Comparison of ENCODE assay signal across 12 cellular contexts in genomic region chr9:105246656-105247162, GRCh38. TPM values are rescaled to one million over a fixed set of nuclear protein-coding genes. Genes with fewer than 3 reads are reported as not detected.
A peak's percentile ranks its signal among the peaks of the same experiment; 100 is the strongest.
DNase-seq lines count a peak whose midpoint lies in the region; ATAC-seq and TF ChIP-seq lines count a peak whose summit lies in the region.
"Had no signal": no experiment of that assay in that cellular context is flagged by ENCODE, and none has a peak within 500 bp of the region (broad histone marks: within the 10 kb centered on the region; RNA-seq: fewer than 3 reads in every experiment).

No MANE protein-coding gene starts in this region.

- WGBS in mesenchymal stem cell, result 67% methylated on average over 4 of the region's 5 CpGs

- H2BK120ac ChIP-seq in mesenchymal stem cell (ENCODE audit: low read depth, low read length), result no peak overlapping the region

- H3K23ac ChIP-seq in mesenchymal stem cell (ENCODE audit: low read length in 2 of 2), result no peak overlapping the region

- H3K4me2 ChIP-seq in KMS-11 (peak overlapping the region; percentile 97), mesenchymal stem cell (ENCODE audit: low read length, poor library complexity, severe bottlenecking) (no peak overlapping the region)

- H3K18ac ChIP-seq in mesenchymal stem cell (ENCODE audit: low read depth in 1 of 2, low read length in 2 of 2), result no peak overlapping the region

- H3K14ac ChIP-seq in mesenchymal stem cell (ENCODE audit: low read length in 2 of 2), result no peak overlapping the region

- H2BK15ac ChIP-seq in mesenchymal stem cell (ENCODE audit: low read depth, poor library complexity, severe bottlenecking), result no peak overlapping the region

- peak overlapping the region; percentile 91 for H3K9ac ChIP-seq in KMS-11
- H3K9ac ChIP-seq in mesenchymal stem cell (ENCODE audit: low read length), result peak overlapping the region; percentile 90

- no peaks in the 10 kb centered on the region; the same call in 1 of the 2 replicates for H4K20me1 ChIP-seq in KMS-11 (ENCODE audit: insufficient read depth)

- H2BK12ac ChIP-seq in mesenchymal stem cell (ENCODE audit: low read length in 2 of 2), result no peak overlapping the region

- H4K8ac ChIP-seq in mesenchymal stem cell (ENCODE audit: low read length), result no peak overlapping the region

- H4K91ac ChIP-seq in mesenchymal stem cell (ENCODE audit: low read length), result no peak overlapping the region

- no peak overlapping the region for H2AK5ac ChIP-seq in mesenchymal stem cell (ENCODE audit: low read length, severe bottlenecking)

- no peak overlapping the region for H3K4ac ChIP-seq in mesenchymal stem cell (ENCODE audit: low read depth in 1 of 2, low read length in 2 of 2)

- no peaks in the 10 kb centered on the region for H3K9me3 ChIP-seq in mesenchymal stem cell (ENCODE audit: control insufficient read depth, low read length)

- H3K36me3 ChIP-seq in ACC112 (ENCODE audit: insufficient read depth, low read length) (no peaks in the 10 kb centered on the region), KMS-11 (ENCODE audit: insufficient read depth) (no peaks in the 10 kb centered on the region), mesenchymal stem cell (ENCODE audit: control insufficient read depth in 1 of 2, insufficient read depth in 2 of 2, low read depth in 1 of 2, low read length in 2 of 2) (no peaks in the 10 kb centered on the region), H7 (replicated peaks; ENCODE audit: control insufficient read depth, insufficient read depth, low read length) (no peaks in the 10 kb centered on the region)

- H3K79me2 ChIP-seq in ACC112 (ENCODE audit: control insufficient read depth, insufficient read depth, low read length, unreplicated experiment) (peaks cover 63% of the 10 kb centered on the region), KMS-11 (ENCODE audit: insufficient read depth, low read depth) (peaks cover 68% of the 10 kb centered on the region)

- no peak overlapping the region for H2BK5ac ChIP-seq in mesenchymal stem cell (ENCODE audit: low read depth, low read length, poor library complexity, severe bottlenecking)

- H3K4me1 ChIP-seq in ACC112 (ENCODE audit: control insufficient read depth, insufficient read depth, low read length, unreplicated experiment) (peaks cover 31% of the 10 kb centered on the region), KMS-11 (ENCODE audit: low read depth, poor library complexity, severe bottlenecking) (peaks cover 67% of the 10 kb centered on the region), mesenchymal stem cell (ENCODE audit: control insufficient read depth, insufficient read depth, low read depth, low read length) (no peaks in the 10 kb centered on the region), foreskin keratinocyte (peaks cover 12% of the 10 kb centered on the region)

- H3K4me3 ChIP-seq in ACC112 (ENCODE audit: low read depth, low read length) (peak overlapping the region; percentile 96), KMS-11 (IDR thresholded peaks at IDR 0.05; ENCODE audit: insufficient read depth, low read depth, low read length) (peak overlapping the region; percentile 58), cardiac fibroblast (replicated peaks in 1 of 2; ENCODE audit: low read depth in 2 of 2, low read length in 2 of 2) (peak overlapping the region; percentile 5 to 83), mesenchymal stem cell (ENCODE audit: insufficient read depth in 1 of 2, low read depth in 1 of 2, low read length in 2 of 2) (peak overlapping the region in 1 of 2 experiments; percentile 92), H7 (ENCODE audit: insufficient read depth, low read depth, low read length) (no peak overlapping the region)

- DNase-seq in cardiac fibroblast (ENCODE audit: low read depth in 2 of 2) (peak; percentile 25 to 44), mesenchymal stem cell (no peak), H7 (no peak), foreskin keratinocyte (no peak), H4 (ENCODE audit: low spot score) (no peak)
- DNase-seq in activated CD8-positive, alpha-beta memory T cell treated with anti-CD3 and anti-CD28 coated beads, Interleukin-2, amount 50 U/mL, for 48 hours, result no peak
- DNase-seq: CD4-positive, alpha-beta memory T cell; NCI-H1694; SHP77 treated with DMSO at 0.1 percent for 48 hours; stimulated activated naive B cell treated with anti-CD40 and anti-IgM and Interleukin-4, amounts not matched to agents 10 μg/mL and 1 μg/mL and 100 μg/mL, for 72 hours had no signal

- H2AFZ ChIP-seq in ACC112 (ENCODE audit: low read length, unreplicated experiment) (no peak overlapping the region), KMS-11 (ENCODE audit: low read depth) (peak overlapping the region; percentile 24), mesenchymal stem cell (ENCODE audit: low read depth, low read length) (no peak overlapping the region)

- ATAC-seq in foreskin keratinocyte, result no peak
- ATAC-seq: stimulated activated naive B cell treated with anti-CD40 and anti-IgM and Interleukin-4, amounts not matched to agents 10 μg/mL and 1 μg/mL and 100 μg/mL, for 72 hours had no signal

- no peak for TF ChIP-seq CTCF in KMS-11 (conservative IDR thresholded peaks at IDR 0.05; ENCODE audit: low read depth, low read length)
- no peak for TF ChIP-seq CTCF in cardiac fibroblast (IDR thresholded peaks at IDR 0.05; ENCODE audit: low read depth, low read length)
- TF ChIP-seq CTCF in foreskin keratinocyte (conservative IDR thresholded peaks at IDR 0.05), result no peak

- peaks cover 27% of the 10 kb centered on the region for H3K79me1 ChIP-seq in mesenchymal stem cell (replicated peaks; ENCODE audit: low read length, poor library complexity, severe bottlenecking)

- H3K27me3 ChIP-seq in ACC112 (ENCODE audit: insufficient read depth, low read length), result no peaks in the 10 kb centered on the region
- no peaks in the 10 kb centered on the region for H3K27me3 ChIP-seq in KMS-11 (ENCODE audit: insufficient read depth, low read depth)
- no peaks in the 10 kb centered on the region for H3K27me3 ChIP-seq in mesenchymal stem cell (ENCODE audit: control insufficient read depth in 1 of 2, insufficient read depth in 1 of 2, low read length in 2 of 2)
- no peaks in the 10 kb centered on the region for H3K27me3 ChIP-seq in H7 (ENCODE audit: control insufficient read depth, insufficient read depth, low read length)
- H3K27me3 ChIP-seq in foreskin keratinocyte, result no peaks in the 10 kb centered on the region

- H3K27ac ChIP-seq in ACC112 (ENCODE audit: low read depth, low read length) (peak overlapping the region; percentile 66), KMS-11 (peak overlapping the region; percentile 96), mesenchymal stem cell (ENCODE audit: low read length, poor library complexity, severe bottlenecking) (no peak overlapping the region), foreskin keratinocyte (no peak overlapping the region)

RNA-seq across cellular contexts. Expression of gene SLC44A1, which starts 2.3 kb away (rescaled TPM):
- 22.8 TPM for polyA plus RNA-seq in mesenchymal stem cell (2013, experiment 1 of 2)
- polyA plus RNA-seq in mesenchymal stem cell (2013, experiment 2 of 2), result 22.9 TPM
- total RNA-seq in H7 (2014; rRNA removed; shearing (Covaris generic)), result 30.8 and 35.8 TPM in 2 replicates
- total RNA-seq in foreskin keratinocyte, result 33.0 and 35.8 TPM in 2 replicates
- polyA plus RNA-seq in foreskin keratinocyte, result 5.8 and 7.4 TPM in 2 replicates
- total RNA-seq in H4 (2014; rRNA removed; shearing (Covaris generic)), result 31.9 and 35.4 TPM in 2 replicates

Comparison
In these comparisons a context has a peak if more than half of its experiments do, and no peak if none do; other contexts are left out.
1. H3K27ac ChIP-seq: peak in ACC112 (single experiment) and KMS-11 (single experiment); none in mesenchymal stem cell (single experiment) and foreskin keratinocyte (single experiment).
2. DNase-seq: peak in cardiac fibroblast (2 of 2); none in mesenchymal stem cell (single experiment), H7 (single experiment), activated CD8-positive, alpha-beta memory T cell treated with anti-CD3 and anti-CD28 coated beads, Interleukin-2, amount 50 U/mL, for 48 hours (single experiment), foreskin keratinocyte (0 of 2) and H4 (single experiment).